8 cellular contexts compared by ENCODE assay signal in genomic region chr17:8382052-8382879, GRCh38. TPM values are rescaled to one million over a fixed set of nuclear protein-coding genes. Genes with fewer than 3 reads are reported as not detected.
A peak's percentile ranks its signal among the peaks of the same experiment; 100 is the strongest.
DNase-seq lines count a peak whose midpoint lies in the region; ATAC-seq, FAIRE-seq and TF ChIP-seq lines count a peak whose summit lies in the region.

No MANE protein-coding gene starts in this region.

- FAIRE-seq in HepG2 (lab: Jason Lieb, UNC) = peak; percentile 43

- peak; percentile 12 for DNase-seq in stimulated activated CD4-positive, alpha-beta T cell treated with anti-CD3 and anti-CD28 coated beads, Interleukin-4, amount 100 ng/mL, for 24 hours
- no peak for DNase-seq in stimulated activated CD4-positive, alpha-beta T cell treated with anti-CD3 and anti-CD28 coated beads, Interleukin-12 subunit alpha, Interleukin-12 subunit beta, amount 100 ng/mL, for 4 hours
- DNase-seq in amniotic epithelial cell (ENCODE audit: low read depth) = peak; percentile 17
- no peak for DNase-seq in HepG2 (ENCODE audit: low spot score)
- DNase-seq in upper lobe of right lung = no peak
- no peak for DNase-seq in AG08396 (ENCODE audit: low spot score)
- DNase-seq in stimulated activated naive CD4-positive, alpha-beta T cell treated with Interleukin-2 at 50 U/mL for 16 hours (lab: John Stamatoyannopoulos, UW) = no peak

- peaks cover 31% of the 10 kb centered on the region for H3K79me2 ChIP-seq in HepG2 (ENCODE audit: insufficient read depth, low read length)

- no peaks in the 10 kb centered on the region; a peak in 1 of 5 replicates for H3K27me3 ChIP-seq in HepG2 (ENCODE audit: control insufficient read depth in 1 of 2, insufficient read depth in 2 of 2, low read length in 2 of 2)
- no peaks in the 10 kb centered on the region for H3K27me3 ChIP-seq in upper lobe of right lung

- H3K36me3 ChIP-seq in HepG2 (replicated peaks in 1 of 2; ENCODE audit: control insufficient read depth in 1 of 2, insufficient read depth in 2 of 2, low read length in 2 of 2) = peaks cover 9 to 36% of the 10 kb centered on the region in 2 experiments; a peak in 4 of 5 replicates
- peaks cover 49% of the 10 kb centered on the region for H3K36me3 ChIP-seq in upper lobe of right lung

- CTCF ChIA-PET in HepG2 (lab: Yijun Ruan, JAX; ENCODE audit: low intra/inter-chr PET ratio, low total read pairs) = interaction anchor here (1.1 to 2.0 kb wide), 3 partner anchors 69 to 363 kb away, joined by 3 to 7 read pairs (median 3); no protein-coding TSS in a partner anchor

- H3K27ac ChIP-seq in HepG2 (ENCODE audit: extremely low read length, insufficient read depth, low read length) (peak overlapping the region; percentile 64), upper lobe of right lung (peak overlapping the region; percentile 85)

- intact Hi-C loops in HepG2 (cut with micrococcal nuclease; ENCODE audit: unreplicated experiment) = loop anchor here (2.0 to 10.0 kb wide), 2 partner anchors 53 to 363 kb away; partner anchors contain the start of genes CCDC42 and NDEL1
- intact Hi-C loops in upper lobe of right lung (cut with DNase I) = no loop called here

- no peak for TF ChIP-seq RAD21 in HepG2 (CRISPR knock-in tag; IDR thresholded peaks at IDR 0.05)

- H4K20me1 ChIP-seq in HepG2 (ENCODE audit: insufficient read depth, low read length) = peaks cover 38% of the 10 kb centered on the region

- TF ChIP-seq CTCF in HepG2 (CRISPR knock-in tag; IDR thresholded peaks at IDR 0.05) = no peak
- TF ChIP-seq CTCF in upper lobe of right lung (IDR thresholded peaks at IDR 0.05) = no peak

- POLR2A ChIA-PET in HepG2 (lab: Yijun Ruan, JAX) = interaction anchor here (0.6 to 1.8 kb wide), 7 partner anchors 9 to 978 kb away, joined by 3 to 5 read pairs (median 3); partner anchors contain the start of gene MYH10

- no peak for ATAC-seq in HepG2
- ATAC-seq in upper lobe of right lung = no peak
- ATAC-seq in HG03342 (IDR thresholded peaks at IDR 0.05; ENCODE audit: unreplicated experiment) = no peak

- H2AFZ ChIP-seq in HepG2 (ENCODE audit: low read length) = no peak overlapping the region

- H3K4me2 ChIP-seq in HepG2 (ENCODE audit: low read depth, low read length) = peak overlapping the region; percentile 87

- in situ Hi-C loops in HepG2 (cut with HindIII; ENCODE audit: extremely low pct_ligation_motif_present, low pct_unique_long_range_greater_than_20kb) = no loop called here

- TF ChIP-seq POLR2A in HepG2 (IDR thresholded peaks at IDR 0.05; ENCODE audit: insufficient read depth in 1 of 2, low read depth in 2 of 2, low read length in 2 of 2) = no peak

- H3K9ac ChIP-seq in HepG2 (ENCODE audit: insufficient read depth, low read depth, low read length) = peak overlapping the region; percentile 95

- 5% methylated on average over 27 of the region's 27 CpGs for WGBS in HepG2 (ENCODE audit: low lambda C conversion rate)

- TSS peak; percentile 73 for BruUV-seq in HepG2 (replicated peaks; lab: Mats Ljungman, UMichigan)

- TF ChIP-seq EP300 in HepG2 (IDR thresholded peaks at IDR 0.05; ENCODE audit: low read depth in 2 of 2, low read length in 2 of 2) (no peak), HepG2 (CRISPR knock-in tag; IDR thresholded peaks at IDR 0.05; ENCODE audit: borderline replicate concordance) (no peak)

- H3K9me3 ChIP-seq in HepG2 (ENCODE audit: low read length) = no peaks in the 10 kb centered on the region
- H3K9me3 ChIP-seq in upper lobe of right lung = no peaks in the 10 kb centered on the region

- peak overlapping the region; percentile 81 to 90 (median 82) for H3K4me3 ChIP-seq in HepG2 (replicated peaks in 1 of 3; ENCODE audit: insufficient read depth in 1 of 3, low read depth in 2 of 3, low read length in 3 of 3)
- H3K4me3 ChIP-seq in upper lobe of right lung = peak overlapping the region; percentile 93

- H3K4me1 ChIP-seq in HepG2 (ENCODE audit: insufficient read depth, low read length) (peaks cover 60% of the 10 kb centered on the region), upper lobe of right lung (peaks cover 38% of the 10 kb centered on the region)

RNA-seq across cellular contexts. Expression of gene RPL26, which starts 0.7 kb away (rescaled TPM):
- total RNA-seq in HepG2 (2016; rRNA removed; fragmentation: Illumina TruSeq; extraction: Trizol) (2,817 and 3,645 TPM in 2 replicates), upper lobe of right lung (1,173 TPM)
- total RNA-seq in HepG2 (2016; cell fraction: cytosol; rRNA removed; fragmentation: Illumina TruSeq; extraction: Trizol; ENCODE audit: low read depth) = 4,334 and 5,043 TPM in 2 replicates
- 2,923 and 3,794 TPM in 2 replicates for total RNA-seq in HepG2 (2016; cell fraction: insoluble cytoplasmic fraction; rRNA removed; fragmentation: Illumina TruSeq; extraction: Trizol)
- 6,387 and 7,049 TPM in 2 replicates for total RNA-seq in HepG2 (2016; cell fraction: membrane; rRNA removed; fragmentation: Illumina TruSeq; extraction: Trizol)
- total RNA-seq in HepG2 (2016; cell fraction: nucleus; rRNA removed; fragmentation: Illumina TruSeq; extraction: Trizol) = 834 and 897 TPM in 2 replicates
- 3,026 and 3,529 TPM in 2 replicates for polyA plus RNA-seq in HepG2 (2011; rRNA removed)
- 2,378 and 3,844 TPM in 2 replicates for polyA plus RNA-seq in HepG2 (2011; cell fraction: cytosol; rRNA removed)
- 542 and 966 TPM in 2 replicates for polyA plus RNA-seq in HepG2 (2011; cell fraction: nucleus; rRNA removed)
- 4,466 and 4,951 TPM in 2 replicates for polyA plus RNA-seq in HepG2 (2012)
- 4,868 and 4,969 TPM in 2 replicates for polyA plus RNA-seq in HepG2 (2016; cell fraction: cytosol; fragmentation: Illumina TruSeq; extraction: Trizol; ENCODE audit: low read depth)
- 3,325 and 3,753 TPM in 2 replicates for polyA plus RNA-seq in HepG2 (2016; cell fraction: insoluble cytoplasmic fraction; fragmentation: Illumina TruSeq; extraction: Trizol; ENCODE audit: low read depth)
- polyA plus RNA-seq in HepG2 (2016; cell fraction: membrane; fragmentation: Illumina TruSeq; extraction: Trizol; ENCODE audit: low read depth) = 5,785 and 5,833 TPM in 2 replicates
- polyA plus RNA-seq in HepG2 (2016; cell fraction: nucleus; fragmentation: Illumina TruSeq; extraction: Trizol; ENCODE audit: insufficient read depth, low read depth) = 1,493 and 1,589 TPM in 2 replicates
- 260 and 659 TPM in 2 replicates for polyA minus RNA-seq in HepG2 (2011; rRNA and poly(A)+ RNA removed; ENCODE audit: low replicate concordance)
- polyA minus RNA-seq in HepG2 (2011; cell fraction: cytosol; rRNA and poly(A)+ RNA removed) = 471 and 569 TPM in 2 replicates
- 235 and 442 TPM in 2 replicates for polyA minus RNA-seq in HepG2 (2011; cell fraction: nucleus; rRNA and poly(A)+ RNA removed)

RNA-seq across cellular contexts. Expression of gene RNF222, which starts 15.4 kb away (rescaled TPM):
- not detected in 2 replicates for total RNA-seq in HepG2 (2016; rRNA removed; fragmentation: Illumina TruSeq; extraction: Trizol)
- total RNA-seq in HepG2 (2016; cell fraction: cytosol; rRNA removed; fragmentation: Illumina TruSeq; extraction: Trizol; ENCODE audit: low read depth) = 0.20 and 0.26 TPM in 2 replicates
- total RNA-seq in HepG2 (2016; cell fraction: insoluble cytoplasmic fraction; rRNA removed; fragmentation: Illumina TruSeq; extraction: Trizol) = not detected in 2 replicates
- 0.06 and 0.07 TPM in 2 replicates for total RNA-seq in HepG2 (2016; cell fraction: membrane; rRNA removed; fragmentation: Illumina TruSeq; extraction: Trizol)
- not detected in 2 replicates for total RNA-seq in HepG2 (2016; cell fraction: nucleus; rRNA removed; fragmentation: Illumina TruSeq; extraction: Trizol)
- 0.04 TPM in 1 of 2 replicates, not detected in the other for polyA plus RNA-seq in HepG2 (2011; rRNA removed)
- not detected in 2 replicates for polyA plus RNA-seq in HepG2 (2011; cell fraction: cytosol; rRNA removed)
- not detected in 2 replicates for polyA plus RNA-seq in HepG2 (2011; cell fraction: nucleus; rRNA removed)
- not detected in 2 replicates for polyA plus RNA-seq in HepG2 (2012)
- polyA plus RNA-seq in HepG2 (2016; cell fraction: cytosol; fragmentation: Illumina TruSeq; extraction: Trizol; ENCODE audit: low read depth) = 0.08 and 0.11 TPM in 2 replicates
- polyA plus RNA-seq in HepG2 (2016; cell fraction: insoluble cytoplasmic fraction; fragmentation: Illumina TruSeq; extraction: Trizol; ENCODE audit: low read depth) = not detected in 2 replicates
- polyA plus RNA-seq in HepG2 (2016; cell fraction: membrane; fragmentation: Illumina TruSeq; extraction: Trizol; ENCODE audit: low read depth) = not detected in 2 replicates
- not detected in 2 replicates for polyA plus RNA-seq in HepG2 (2016; cell fraction: nucleus; fragmentation: Illumina TruSeq; extraction: Trizol; ENCODE audit: insufficient read depth, low read depth)
- polyA minus RNA-seq in HepG2 (2011; rRNA and poly(A)+ RNA removed; ENCODE audit: low replicate concordance) = not detected in 2 replicates
- polyA minus RNA-seq in HepG2 (2011; cell fraction: cytosol; rRNA and poly(A)+ RNA removed) = not detected in 2 replicates
- not detected in 2 replicates for polyA minus RNA-seq in HepG2 (2011; cell fraction: nucleus; rRNA and poly(A)+ RNA removed)
- total RNA-seq in upper lobe of right lung = not detected

RNA-seq across cellular contexts. Expression of gene ODF4, which starts 42.6 kb away (rescaled TPM):
- total RNA-seq in HepG2 (2016; rRNA removed; fragmentation: Illumina TruSeq; extraction: Trizol) (not detected in 2 replicates), upper lobe of right lung (not detected)
- not detected in 2 replicates for total RNA-seq in HepG2 (2016; cell fraction: cytosol; rRNA removed; fragmentation: Illumina TruSeq; extraction: Trizol; ENCODE audit: low read depth)
- not detected in 2 replicates for total RNA-seq in HepG2 (2016; cell fraction: insoluble cytoplasmic fraction; rRNA removed; fragmentation: Illumina TruSeq; extraction: Trizol)
- not detected in 2 replicates for total RNA-seq in HepG2 (2016; cell fraction: membrane; rRNA removed; fragmentation: Illumina TruSeq; extraction: Trizol)
- not detected in 2 replicates for total RNA-seq in HepG2 (2016; cell fraction: nucleus; rRNA removed; fragmentation: Illumina TruSeq; extraction: Trizol)
- polyA plus RNA-seq in HepG2 (2011; rRNA removed) = not detected in 2 replicates
- not detected in 2 replicates for polyA plus RNA-seq in HepG2 (2011; cell fraction: cytosol; rRNA removed)
- polyA plus RNA-seq in HepG2 (2011; cell fraction: nucleus; rRNA removed) = not detected in 2 replicates
- not detected in 2 replicates for polyA plus RNA-seq in HepG2 (2012)
- not detected in 2 replicates for polyA plus RNA-seq in HepG2 (2016; cell fraction: cytosol; fragmentation: Illumina TruSeq; extraction: Trizol; ENCODE audit: low read depth)
- polyA plus RNA-seq in HepG2 (2016; cell fraction: insoluble cytoplasmic fraction; fragmentation: Illumina TruSeq; extraction: Trizol; ENCODE audit: low read depth) = not detected in 2 replicates
- not detected in 2 replicates for polyA plus RNA-seq in HepG2 (2016; cell fraction: membrane; fragmentation: Illumina TruSeq; extraction: Trizol; ENCODE audit: low read depth)
- not detected in 2 replicates for polyA plus RNA-seq in HepG2 (2016; cell fraction: nucleus; fragmentation: Illumina TruSeq; extraction: Trizol; ENCODE audit: insufficient read depth, low read depth)
- not detected in 2 replicates for polyA minus RNA-seq in HepG2 (2011; rRNA and poly(A)+ RNA removed; ENCODE audit: low replicate concordance)
- not detected in 2 replicates for polyA minus RNA-seq in HepG2 (2011; cell fraction: cytosol; rRNA and poly(A)+ RNA removed)
- not detected in 2 replicates for polyA minus RNA-seq in HepG2 (2011; cell fraction: nucleus; rRNA and poly(A)+ RNA removed)

RNA-seq across cellular contexts. Expression of gene NDEL1, which starts 53.4 kb away (rescaled TPM):
- 47.8 and 59.8 TPM in 2 replicates for total RNA-seq in HepG2 (2016; rRNA removed; fragmentation: Illumina TruSeq; extraction: Trizol)
- total RNA-seq in HepG2 (2016; cell fraction: cytosol; rRNA removed; fragmentation: Illumina TruSeq; extraction: Trizol; ENCODE audit: low read depth) = 23.8 and 26.3 TPM in 2 replicates
- total RNA-seq in HepG2 (2016; cell fraction: insoluble cytoplasmic fraction; rRNA removed; fragmentation: Illumina TruSeq; extraction: Trizol) = 40.4 and 58.0 TPM in 2 replicates
- 38.8 and 39.0 TPM in 2 replicates for total RNA-seq in HepG2 (2016; cell fraction: membrane; rRNA removed; fragmentation: Illumina TruSeq; extraction: Trizol)
- total RNA-seq in HepG2 (2016; cell fraction: nucleus; rRNA removed; fragmentation: Illumina TruSeq; extraction: Trizol) = 76.2 and 88.4 TPM in 2 replicates
- 119 and 153 TPM in 2 replicates for polyA plus RNA-seq in HepG2 (2011; rRNA removed)
- 90.0 and 106 TPM in 2 replicates for polyA plus RNA-seq in HepG2 (2011; cell fraction: cytosol; rRNA removed)
- 348 and 472 TPM in 2 replicates for polyA plus RNA-seq in HepG2 (2011; cell fraction: nucleus; rRNA removed)
- 71.7 and 87.0 TPM in 2 replicates for polyA plus RNA-seq in HepG2 (2012)
- 9.5 and 11.4 TPM in 2 replicates for polyA plus RNA-seq in HepG2 (2016; cell fraction: cytosol; fragmentation: Illumina TruSeq; extraction: Trizol; ENCODE audit: low read depth)
- polyA plus RNA-seq in HepG2 (2016; cell fraction: insoluble cytoplasmic fraction; fragmentation: Illumina TruSeq; extraction: Trizol; ENCODE audit: low read depth) = 50.5 and 54.1 TPM in 2 replicates
- polyA plus RNA-seq in HepG2 (2016; cell fraction: membrane; fragmentation: Illumina TruSeq; extraction: Trizol; ENCODE audit: low read depth) = 25.5 and 26.4 TPM in 2 replicates
- polyA plus RNA-seq in HepG2 (2016; cell fraction: nucleus; fragmentation: Illumina TruSeq; extraction: Trizol; ENCODE audit: insufficient read depth, low read depth) = 93.0 and 99.2 TPM in 2 replicates
- 50.7 and 124 TPM in 2 replicates for polyA minus RNA-seq in HepG2 (2011; rRNA and poly(A)+ RNA removed; ENCODE audit: low replicate concordance)
- 38.6 and 48.1 TPM in 2 replicates for polyA minus RNA-seq in HepG2 (2011; cell fraction: cytosol; rRNA and poly(A)+ RNA removed)
- 217 and 240 TPM in 2 replicates for polyA minus RNA-seq in HepG2 (2011; cell fraction: nucleus; rRNA and poly(A)+ RNA removed)
- total RNA-seq in upper lobe of right lung = 80.6 TPM

Comparison
In these comparisons a context has a peak if more than half of its experiments do, and no peak if none do; other contexts are left out.
1. DNase-seq: peak in stimulated activated CD4-positive, alpha-beta T cell treated with anti-CD3 and anti-CD28 coated beads, Interleukin-4, amount 100 ng/mL, for 24 hours (single experiment) and amniotic epithelial cell (single experiment); none in stimulated activated CD4-positive, alpha-beta T cell treated with anti-CD3 and anti-CD28 coated beads, Interleukin-12 subunit alpha, Interleukin-12 subunit beta, amount 100 ng/mL, for 4 hours (single experiment), HepG2 (single experiment), upper lobe of right lung (single experiment), AG08396 (single experiment) and stimulated activated naive CD4-positive, alpha-beta T cell treated with Interleukin-2 at 50 U/mL for 16 hours (single experiment).